Comparison of ENCODE assay signal across 1 cellular context in the genomic region with DNA sequence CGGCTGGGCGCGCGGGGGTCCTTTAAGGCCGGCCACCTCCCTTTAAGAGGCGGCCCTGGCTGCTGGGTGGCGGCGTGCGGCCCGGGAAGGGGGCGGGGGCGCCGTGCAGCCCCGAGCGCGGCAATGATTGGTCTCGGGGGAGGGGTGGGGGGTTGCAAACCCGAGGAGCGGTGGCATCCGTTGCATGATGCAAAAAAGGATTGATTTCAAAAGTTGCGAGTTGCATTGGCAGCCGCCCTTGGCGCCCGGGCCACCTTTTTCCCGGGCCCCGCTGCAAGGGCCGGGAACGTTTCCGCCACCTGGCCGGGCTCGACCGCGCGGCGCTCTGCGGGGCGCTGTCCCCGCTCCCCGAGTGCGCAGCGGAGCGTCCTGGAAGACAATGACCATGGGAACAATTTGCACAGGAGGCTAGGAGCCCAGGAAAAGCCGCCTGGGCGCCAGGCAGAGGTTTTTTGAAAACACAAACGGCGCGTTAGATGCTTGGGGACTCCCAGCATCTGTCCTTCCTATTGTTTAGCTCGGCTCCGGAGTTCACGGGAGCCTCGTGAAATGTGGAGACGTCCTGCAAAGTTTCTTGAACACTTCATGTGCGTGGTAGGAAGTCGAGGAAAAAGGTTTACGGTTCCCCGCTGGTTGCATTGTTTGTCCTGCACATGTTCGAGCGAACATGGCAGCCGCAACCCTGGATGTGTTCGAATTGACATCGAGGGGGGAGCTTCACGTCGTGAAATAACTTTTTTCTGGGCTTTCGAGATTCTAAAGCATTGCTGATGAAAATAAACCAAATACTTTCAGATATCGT.
TF ChIP-seq lines count a peak whose summit lies in the region.

A gene with protein sequence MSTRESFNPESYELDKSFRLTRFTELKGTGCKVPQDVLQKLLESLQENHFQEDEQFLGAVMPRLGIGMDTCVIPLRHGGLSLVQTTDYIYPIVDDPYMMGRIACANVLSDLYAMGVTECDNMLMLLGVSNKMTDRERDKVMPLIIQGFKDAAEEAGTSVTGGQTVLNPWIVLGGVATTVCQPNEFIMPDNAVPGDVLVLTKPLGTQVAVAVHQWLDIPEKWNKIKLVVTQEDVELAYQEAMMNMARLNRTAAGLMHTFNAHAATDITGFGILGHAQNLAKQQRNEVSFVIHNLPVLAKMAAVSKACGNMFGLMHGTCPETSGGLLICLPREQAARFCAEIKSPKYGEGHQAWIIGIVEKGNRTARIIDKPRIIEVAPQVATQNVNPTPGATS (minus strand): TSS at position 78 of the 802 bp plus-strand sequence. CDS start 3,343 bp downstream, outside the sequence.

TF ChIP-seq in HepG2, 621 proteins besides CTCF, POLR2A, EP300 and RAD21 (continued from another document and continues in another):
- TF ChIP-seq, protein P1, sequence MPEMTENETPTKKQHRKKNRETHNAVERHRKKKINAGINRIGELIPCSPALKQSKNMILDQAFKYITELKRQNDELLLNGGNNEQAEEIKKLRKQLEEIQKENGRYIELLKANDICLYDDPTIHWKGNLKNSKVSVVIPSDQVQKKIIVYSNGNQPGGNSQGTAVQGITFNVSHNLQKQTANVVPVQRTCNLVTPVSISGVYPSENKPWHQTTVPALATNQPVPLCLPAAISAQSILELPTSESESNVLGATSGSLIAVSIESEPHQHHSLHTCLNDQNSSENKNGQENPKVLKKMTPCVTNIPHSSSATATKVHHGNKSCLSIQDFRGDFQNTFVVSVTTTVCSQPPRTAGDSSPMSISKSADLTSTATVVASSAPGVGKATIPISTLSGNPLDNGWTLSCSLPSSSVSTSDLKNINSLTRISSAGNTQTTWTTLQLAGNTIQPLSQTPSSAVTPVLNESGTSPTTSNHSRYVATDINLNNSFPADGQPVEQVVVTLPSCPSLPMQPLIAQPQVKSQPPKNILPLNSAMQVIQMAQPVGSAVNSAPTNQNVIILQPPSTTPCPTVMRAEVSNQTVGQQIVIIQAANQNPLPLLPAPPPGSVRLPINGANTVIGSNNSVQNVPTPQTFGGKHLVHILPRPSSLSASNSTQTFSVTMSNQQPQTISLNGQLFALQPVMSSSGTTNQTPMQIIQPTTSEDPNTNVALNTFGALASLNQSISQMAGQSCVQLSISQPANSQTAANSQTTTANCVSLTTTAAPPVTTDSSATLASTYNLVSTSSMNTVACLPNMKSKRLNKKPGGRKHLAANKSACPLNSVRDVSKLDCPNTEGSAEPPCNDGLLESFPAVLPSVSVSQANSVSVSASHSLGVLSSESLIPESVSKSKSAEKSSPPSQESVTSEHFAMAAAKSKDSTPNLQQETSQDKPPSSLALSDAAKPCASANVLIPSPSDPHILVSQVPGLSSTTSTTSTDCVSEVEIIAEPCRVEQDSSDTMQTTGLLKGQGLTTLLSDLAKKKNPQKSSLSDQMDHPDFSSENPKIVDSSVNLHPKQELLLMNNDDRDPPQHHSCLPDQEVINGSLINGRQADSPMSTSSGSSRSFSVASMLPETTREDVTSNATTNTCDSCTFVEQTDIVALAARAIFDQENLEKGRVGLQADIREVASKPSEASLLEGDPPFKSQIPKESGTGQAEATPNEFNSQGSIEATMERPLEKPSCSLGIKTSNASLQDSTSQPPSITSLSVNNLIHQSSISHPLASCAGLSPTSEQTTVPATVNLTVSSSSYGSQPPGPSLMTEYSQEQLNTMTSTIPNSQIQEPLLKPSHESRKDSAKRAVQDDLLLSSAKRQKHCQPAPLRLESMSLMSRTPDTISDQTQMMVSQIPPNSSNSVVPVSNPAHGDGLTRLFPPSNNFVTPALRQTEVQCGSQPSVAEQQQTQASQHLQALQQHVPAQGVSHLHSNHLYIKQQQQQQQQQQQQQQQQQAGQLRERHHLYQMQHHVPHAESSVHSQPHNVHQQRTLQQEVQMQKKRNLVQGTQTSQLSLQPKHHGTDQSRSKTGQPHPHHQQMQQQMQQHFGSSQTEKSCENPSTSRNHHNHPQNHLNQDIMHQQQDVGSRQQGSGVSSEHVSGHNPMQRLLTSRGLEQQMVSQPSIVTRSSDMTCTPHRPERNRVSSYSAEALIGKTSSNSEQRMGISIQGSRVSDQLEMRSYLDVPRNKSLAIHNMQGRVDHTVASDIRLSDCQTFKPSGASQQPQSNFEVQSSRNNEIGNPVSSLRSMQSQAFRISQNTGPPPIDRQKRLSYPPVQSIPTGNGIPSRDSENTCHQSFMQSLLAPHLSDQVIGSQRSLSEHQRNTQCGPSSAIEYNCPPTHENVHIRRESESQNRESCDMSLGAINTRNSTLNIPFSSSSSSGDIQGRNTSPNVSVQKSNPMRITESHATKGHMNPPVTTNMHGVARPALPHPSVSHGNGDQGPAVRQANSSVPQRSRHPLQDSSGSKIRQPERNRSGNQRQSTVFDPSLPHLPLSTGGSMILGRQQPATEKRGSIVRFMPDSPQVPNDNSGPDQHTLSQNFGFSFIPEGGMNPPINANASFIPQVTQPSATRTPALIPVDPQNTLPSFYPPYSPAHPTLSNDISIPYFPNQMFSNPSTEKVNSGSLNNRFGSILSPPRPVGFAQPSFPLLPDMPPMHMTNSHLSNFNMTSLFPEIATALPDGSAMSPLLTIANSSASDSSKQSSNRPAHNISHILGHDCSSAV (CRISPR knock-in tag; IDR thresholded peaks at IDR 0.05; ENCODE audit: borderline replicate concordance) = no peak
- TF ChIP-seq HNF4A (CRISPR knock-in tag; IDR thresholded peaks at IDR 0.05) (peak; percentile 29; the same call in 1 of the 2 replicates), SRF (IDR thresholded peaks at IDR 0.05; ENCODE audit: low read depth, low read length) (no peak), RFXANK (CRISPR knock-in tag; IDR thresholded peaks at IDR 0.05) (no peak), CBX5 (CRISPR knock-in tag; IDR thresholded peaks at IDR 0.05; ENCODE audit: borderline replicate concordance) (no peak), TBX2 (CRISPR knock-in tag; IDR thresholded peaks at IDR 0.05; ENCODE audit: borderline replicate concordance) (no peak), LCORL (IDR thresholded peaks at IDR 0.05) (no peak), LCORL (CRISPR knock-in tag; IDR thresholded peaks at IDR 0.05) (0 out of 2 replicates have a peak, but pooled peaks have one; percentile 24), ZNF143 (CRISPR knock-in tag; IDR thresholded peaks at IDR 0.05) (peak; percentile 10; the same call in 1 of the 2 replicates), ZNF563 (CRISPR knock-in tag; IDR thresholded peaks at IDR 0.05) (peak; percentile 30; the same call in 1 of the 2 replicates), GATAD2A (CRISPR knock-in tag; IDR thresholded peaks at IDR 0.05) (no peak; the same call in 1 of the 2 replicates), ELF4 (CRISPR knock-in tag; IDR thresholded peaks at IDR 0.05; ENCODE audit: borderline replicate concordance) (no peak)
- TF ChIP-seq, protein P2, sequence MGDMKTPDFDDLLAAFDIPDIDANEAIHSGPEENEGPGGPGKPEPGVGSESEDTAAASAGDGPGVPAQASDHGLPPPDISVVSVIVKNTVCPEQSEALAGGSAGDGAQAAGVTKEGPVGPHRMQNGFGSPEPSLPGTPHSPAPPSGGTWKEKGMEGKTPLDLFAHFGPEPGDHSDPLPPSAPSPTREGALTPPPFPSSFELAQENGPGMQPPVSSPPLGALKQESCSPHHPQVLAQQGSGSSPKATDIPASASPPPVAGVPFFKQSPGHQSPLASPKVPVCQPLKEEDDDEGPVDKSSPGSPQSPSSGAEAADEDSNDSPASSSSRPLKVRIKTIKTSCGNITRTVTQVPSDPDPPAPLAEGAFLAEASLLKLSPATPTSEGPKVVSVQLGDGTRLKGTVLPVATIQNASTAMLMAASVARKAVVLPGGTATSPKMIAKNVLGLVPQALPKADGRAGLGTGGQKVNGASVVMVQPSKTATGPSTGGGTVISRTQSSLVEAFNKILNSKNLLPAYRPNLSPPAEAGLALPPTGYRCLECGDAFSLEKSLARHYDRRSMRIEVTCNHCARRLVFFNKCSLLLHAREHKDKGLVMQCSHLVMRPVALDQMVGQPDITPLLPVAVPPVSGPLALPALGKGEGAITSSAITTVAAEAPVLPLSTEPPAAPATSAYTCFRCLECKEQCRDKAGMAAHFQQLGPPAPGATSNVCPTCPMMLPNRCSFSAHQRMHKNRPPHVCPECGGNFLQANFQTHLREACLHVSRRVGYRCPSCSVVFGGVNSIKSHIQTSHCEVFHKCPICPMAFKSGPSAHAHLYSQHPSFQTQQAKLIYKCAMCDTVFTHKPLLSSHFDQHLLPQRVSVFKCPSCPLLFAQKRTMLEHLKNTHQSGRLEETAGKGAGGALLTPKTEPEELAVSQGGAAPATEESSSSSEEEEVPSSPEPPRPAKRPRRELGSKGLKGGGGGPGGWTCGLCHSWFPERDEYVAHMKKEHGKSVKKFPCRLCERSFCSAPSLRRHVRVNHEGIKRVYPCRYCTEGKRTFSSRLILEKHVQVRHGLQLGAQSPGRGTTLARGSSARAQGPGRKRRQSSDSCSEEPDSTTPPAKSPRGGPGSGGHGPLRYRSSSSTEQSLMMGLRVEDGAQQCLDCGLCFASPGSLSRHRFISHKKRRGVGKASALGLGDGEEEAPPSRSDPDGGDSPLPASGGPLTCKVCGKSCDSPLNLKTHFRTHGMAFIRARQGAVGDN (CRISPR knock-in tag; IDR thresholded peaks at IDR 0.05) = peak; percentile 80
- TF ChIP-seq, protein P3, sequence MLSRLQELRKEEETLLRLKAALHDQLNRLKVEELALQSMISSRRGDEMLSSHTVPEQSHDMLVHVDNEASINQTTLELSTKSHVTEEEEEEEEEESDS (CRISPR knock-in tag; IDR thresholded peaks at IDR 0.05; ENCODE audit: borderline replicate concordance) = no peak
- TF ChIP-seq, protein P4, sequence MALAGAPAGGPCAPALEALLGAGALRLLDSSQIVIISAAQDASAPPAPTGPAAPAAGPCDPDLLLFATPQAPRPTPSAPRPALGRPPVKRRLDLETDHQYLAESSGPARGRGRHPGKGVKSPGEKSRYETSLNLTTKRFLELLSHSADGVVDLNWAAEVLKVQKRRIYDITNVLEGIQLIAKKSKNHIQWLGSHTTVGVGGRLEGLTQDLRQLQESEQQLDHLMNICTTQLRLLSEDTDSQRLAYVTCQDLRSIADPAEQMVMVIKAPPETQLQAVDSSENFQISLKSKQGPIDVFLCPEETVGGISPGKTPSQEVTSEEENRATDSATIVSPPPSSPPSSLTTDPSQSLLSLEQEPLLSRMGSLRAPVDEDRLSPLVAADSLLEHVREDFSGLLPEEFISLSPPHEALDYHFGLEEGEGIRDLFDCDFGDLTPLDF (CRISPR knock-in tag; IDR thresholded peaks at IDR 0.05) = peak; percentile 57; the same call in 1 of the 2 replicates
- TF ChIP-seq, protein P5, sequence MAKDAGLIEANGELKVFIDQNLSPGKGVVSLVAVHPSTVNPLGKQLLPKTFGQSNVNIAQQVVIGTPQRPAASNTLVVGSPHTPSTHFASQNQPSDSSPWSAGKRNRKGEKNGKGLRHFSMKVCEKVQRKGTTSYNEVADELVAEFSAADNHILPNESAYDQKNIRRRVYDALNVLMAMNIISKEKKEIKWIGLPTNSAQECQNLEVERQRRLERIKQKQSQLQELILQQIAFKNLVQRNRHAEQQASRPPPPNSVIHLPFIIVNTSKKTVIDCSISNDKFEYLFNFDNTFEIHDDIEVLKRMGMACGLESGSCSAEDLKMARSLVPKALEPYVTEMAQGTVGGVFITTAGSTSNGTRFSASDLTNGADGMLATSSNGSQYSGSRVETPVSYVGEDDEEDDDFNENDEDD (CRISPR knock-in tag; IDR thresholded peaks at IDR 0.05; ENCODE audit: borderline replicate concordance) = peak; percentile 53; the same call in 1 of the 2 replicates
- TF ChIP-seq, protein P6, sequence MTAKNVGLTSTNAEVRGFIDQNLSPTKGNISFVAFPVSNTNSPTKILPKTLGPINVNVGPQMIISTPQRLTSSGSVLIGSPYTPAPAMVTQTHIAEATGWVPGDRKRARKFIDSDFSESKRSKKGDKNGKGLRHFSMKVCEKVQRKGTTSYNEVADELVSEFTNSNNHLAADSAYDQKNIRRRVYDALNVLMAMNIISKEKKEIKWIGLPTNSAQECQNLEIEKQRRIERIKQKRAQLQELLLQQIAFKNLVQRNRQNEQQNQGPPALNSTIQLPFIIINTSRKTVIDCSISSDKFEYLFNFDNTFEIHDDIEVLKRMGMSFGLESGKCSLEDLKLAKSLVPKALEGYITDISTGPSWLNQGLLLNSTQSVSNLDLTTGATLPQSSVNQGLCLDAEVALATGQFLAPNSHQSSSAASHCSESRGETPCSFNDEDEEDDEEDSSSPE (CRISPR knock-in tag; IDR thresholded peaks at IDR 0.05) = peak; percentile 82
- TF ChIP-seq, protein P7, sequence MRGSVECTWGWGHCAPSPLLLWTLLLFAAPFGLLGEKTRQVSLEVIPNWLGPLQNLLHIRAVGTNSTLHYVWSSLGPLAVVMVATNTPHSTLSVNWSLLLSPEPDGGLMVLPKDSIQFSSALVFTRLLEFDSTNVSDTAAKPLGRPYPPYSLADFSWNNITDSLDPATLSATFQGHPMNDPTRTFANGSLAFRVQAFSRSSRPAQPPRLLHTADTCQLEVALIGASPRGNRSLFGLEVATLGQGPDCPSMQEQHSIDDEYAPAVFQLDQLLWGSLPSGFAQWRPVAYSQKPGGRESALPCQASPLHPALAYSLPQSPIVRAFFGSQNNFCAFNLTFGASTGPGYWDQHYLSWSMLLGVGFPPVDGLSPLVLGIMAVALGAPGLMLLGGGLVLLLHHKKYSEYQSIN (CRISPR knock-in tag; IDR thresholded peaks at IDR 0.05; ENCODE audit: borderline replicate concordance) = no peak
- TF ChIP-seq, protein P8, sequence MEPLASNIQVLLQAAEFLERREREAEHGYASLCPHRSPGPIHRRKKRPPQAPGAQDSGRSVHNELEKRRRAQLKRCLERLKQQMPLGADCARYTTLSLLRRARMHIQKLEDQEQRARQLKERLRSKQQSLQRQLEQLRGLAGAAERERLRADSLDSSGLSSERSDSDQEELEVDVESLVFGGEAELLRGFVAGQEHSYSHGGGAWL (CRISPR knock-in tag; IDR thresholded peaks at IDR 0.05) = peak; percentile 48; the same call in 1 of the 2 replicates
- TF ChIP-seq, protein P9, sequence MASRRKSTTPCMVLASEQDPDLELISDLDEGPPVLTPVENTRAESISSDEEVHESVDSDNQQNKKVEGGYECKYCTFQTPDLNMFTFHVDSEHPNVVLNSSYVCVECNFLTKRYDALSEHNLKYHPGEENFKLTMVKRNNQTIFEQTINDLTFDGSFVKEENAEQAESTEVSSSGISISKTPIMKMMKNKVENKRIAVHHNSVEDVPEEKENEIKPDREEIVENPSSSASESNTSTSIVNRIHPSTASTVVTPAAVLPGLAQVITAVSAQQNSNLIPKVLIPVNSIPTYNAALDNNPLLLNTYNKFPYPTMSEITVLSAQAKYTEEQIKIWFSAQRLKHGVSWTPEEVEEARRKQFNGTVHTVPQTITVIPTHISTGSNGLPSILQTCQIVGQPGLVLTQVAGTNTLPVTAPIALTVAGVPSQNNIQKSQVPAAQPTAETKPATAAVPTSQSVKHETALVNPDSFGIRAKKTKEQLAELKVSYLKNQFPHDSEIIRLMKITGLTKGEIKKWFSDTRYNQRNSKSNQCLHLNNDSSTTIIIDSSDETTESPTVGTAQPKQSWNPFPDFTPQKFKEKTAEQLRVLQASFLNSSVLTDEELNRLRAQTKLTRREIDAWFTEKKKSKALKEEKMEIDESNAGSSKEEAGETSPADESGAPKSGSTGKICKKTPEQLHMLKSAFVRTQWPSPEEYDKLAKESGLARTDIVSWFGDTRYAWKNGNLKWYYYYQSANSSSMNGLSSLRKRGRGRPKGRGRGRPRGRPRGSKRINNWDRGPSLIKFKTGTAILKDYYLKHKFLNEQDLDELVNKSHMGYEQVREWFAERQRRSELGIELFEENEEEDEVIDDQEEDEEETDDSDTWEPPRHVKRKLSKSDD (CRISPR knock-in tag; IDR thresholded peaks at IDR 0.05; ENCODE audit: low read depth) = no peak
- TF ChIP-seq, protein P10, sequence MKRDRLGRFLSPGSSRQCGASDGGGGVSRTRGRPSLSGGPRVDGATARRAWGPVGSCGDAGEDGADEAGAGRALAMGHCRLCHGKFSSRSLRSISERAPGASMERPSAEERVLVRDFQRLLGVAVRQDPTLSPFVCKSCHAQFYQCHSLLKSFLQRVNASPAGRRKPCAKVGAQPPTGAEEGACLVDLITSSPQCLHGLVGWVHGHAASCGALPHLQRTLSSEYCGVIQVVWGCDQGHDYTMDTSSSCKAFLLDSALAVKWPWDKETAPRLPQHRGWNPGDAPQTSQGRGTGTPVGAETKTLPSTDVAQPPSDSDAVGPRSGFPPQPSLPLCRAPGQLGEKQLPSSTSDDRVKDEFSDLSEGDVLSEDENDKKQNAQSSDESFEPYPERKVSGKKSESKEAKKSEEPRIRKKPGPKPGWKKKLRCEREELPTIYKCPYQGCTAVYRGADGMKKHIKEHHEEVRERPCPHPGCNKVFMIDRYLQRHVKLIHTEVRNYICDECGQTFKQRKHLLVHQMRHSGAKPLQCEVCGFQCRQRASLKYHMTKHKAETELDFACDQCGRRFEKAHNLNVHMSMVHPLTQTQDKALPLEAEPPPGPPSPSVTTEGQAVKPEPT (CRISPR knock-in tag; IDR thresholded peaks at IDR 0.05; ENCODE audit: low read depth) = no peak
